ENCODE assay signal across 1 cellular context in genomic region chr14:100824946-100825690, GRCh38.
TF ChIP-seq lines count a peak whose summit lies in the region.

No MANE protein-coding gene starts in this region.

TF ChIP-seq in endothelial cell of umbilical vein, 7 proteins besides CTCF, POLR2A, EP300 and RAD21:
- TF ChIP-seq MAX (IDR thresholded peaks at IDR 0.05; ENCODE audit: insufficient read depth, insufficient read length), result no peak
- TF ChIP-seq MYC (IDR thresholded peaks at IDR 0.05; ENCODE audit: low read depth, low read length), result no peak
- TF ChIP-seq POLR2AphosphoS5 (IDR thresholded peaks at IDR 0.05; ENCODE audit: insufficient read depth, low read depth, low read length), result no peak
- no peak for TF ChIP-seq JUN (IDR thresholded peaks at IDR 0.05; ENCODE audit: borderline replicate concordance, insufficient read depth, insufficient read length, low read depth)
- no peak for TF ChIP-seq FOS (IDR thresholded peaks at IDR 0.05; ENCODE audit: borderline replicate concordance, insufficient read depth, low read length)
- no peak for TF ChIP-seq EZH2 (IDR thresholded peaks at IDR 0.05; ENCODE audit: borderline replicate concordance, low read depth, low read length, severe bottlenecking)
- TF ChIP-seq GATA2 (IDR thresholded peaks at IDR 0.05; ENCODE audit: insufficient read depth, insufficient read length, low read depth, low read length), result no peak
